In the genomic region with DNA sequence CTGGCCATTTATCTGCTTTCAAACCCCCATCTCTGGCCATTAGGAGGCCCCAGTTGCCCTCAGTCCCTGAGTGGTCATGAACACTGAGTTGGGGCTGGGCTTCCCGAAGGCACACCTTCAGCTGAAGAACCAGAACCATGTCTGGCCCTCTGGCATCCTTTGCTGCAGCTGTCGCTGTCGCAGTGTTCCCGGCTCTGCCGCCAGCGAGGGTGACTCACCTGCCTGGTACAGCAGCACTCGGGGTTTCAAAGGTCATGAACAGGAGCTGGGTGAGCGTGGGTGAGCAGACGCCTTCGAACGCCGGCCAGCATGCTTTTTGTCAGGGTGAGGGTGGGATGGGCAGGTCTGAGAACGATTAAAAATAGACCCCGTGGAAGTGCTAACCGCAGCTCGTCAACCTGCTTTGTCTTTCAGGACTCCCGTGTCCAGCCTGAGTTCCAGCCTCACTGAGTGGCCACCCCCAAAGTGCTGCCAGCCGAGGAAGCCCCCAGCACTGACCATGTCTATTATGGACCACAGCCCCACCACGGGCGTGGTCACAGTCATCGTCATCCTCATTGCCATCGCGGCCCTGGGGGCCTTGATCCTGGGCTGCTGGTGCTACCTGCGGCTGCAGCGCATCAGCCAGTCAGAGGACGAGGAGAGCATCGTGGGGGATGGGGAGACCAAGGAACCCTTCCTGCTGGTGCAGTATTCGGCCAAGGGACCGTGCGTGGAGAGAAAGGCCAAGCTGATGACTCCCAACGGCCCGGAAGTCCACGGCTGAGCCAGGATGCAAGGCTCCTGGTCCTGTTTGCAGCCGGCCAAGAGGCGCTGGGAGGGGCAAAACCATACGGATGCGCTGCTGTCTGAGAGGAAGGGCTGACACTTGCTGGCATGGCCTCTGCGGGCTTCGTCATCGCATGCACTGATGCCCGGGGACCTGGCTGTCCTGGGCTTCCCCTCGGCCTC, we compare ENCODE assay signal across 8 cellular contexts. TPM values are rescaled to one million over a fixed set of nuclear protein-coding genes. Genes with fewer than 3 reads are reported as not detected.
DNase-seq lines count a peak whose midpoint lies in the region; ATAC-seq and TF ChIP-seq lines count a peak whose summit lies in the region.

No MANE protein-coding gene starts in this region.

- H2AFZ ChIP-seq in MM.1S (ENCODE audit: low read length): no peak overlapping the region

- H3K36me3 Mint-ChIP-seq in Calu3 (ENCODE audit: insufficient read depth, unreplicated experiment): peaks cover 41% of the 10 kb centered on the region
- H3K36me3 Mint-ChIP-seq in neural crest cell (ENCODE audit: low read depth): no peaks in the 10 kb centered on the region
- H3K36me3 Mint-ChIP-seq in T-helper 2 cell treated with Interferon-gamma antibody and Interleukin-4, amounts not matched to agents 5 μg/mL and 100 μg/mL, for 36 hours (ENCODE audit: low read depth): peaks cover 38% of the 10 kb centered on the region

- peaks cover 90% of the 10 kb centered on the region for H3K79me2 ChIP-seq in MM.1S (ENCODE audit: low read length)

- H3K4me3 ChIP-seq in MM.1S (ENCODE audit: low read length): no peak overlapping the region
- no peak overlapping the region for H3K4me3 ChIP-seq in foreskin fibroblast (ENCODE audit: low read depth in 1 of 2, low read length in 2 of 2)

- H4K20me1 ChIP-seq in MM.1S (ENCODE audit: insufficient read depth, low read length): peaks cover 42% of the 10 kb centered on the region

- H3K27me3 Mint-ChIP-seq in Calu3 (ENCODE audit: unreplicated experiment) (no peaks in the 10 kb centered on the region), neural crest cell (ENCODE audit: low read depth) (no peaks in the 10 kb centered on the region)
- no peaks in the 10 kb centered on the region for H3K27me3 Mint-ChIP-seq in T-helper 2 cell treated with Interferon-gamma antibody and Interleukin-4, amounts not matched to agents 5 μg/mL and 100 μg/mL, for 36 hours (ENCODE audit: low read depth)

- H3F3A ChIP-seq in MM.1S (ENCODE audit: insufficient read depth, low read length): peaks cover 76% of the 10 kb centered on the region

- H3K4me2 ChIP-seq in MM.1S (ENCODE audit: low read depth, low read length): 0 out of 2 replicates have a peak overlapping the region, but pooled peaks have one; percentile 16

- no TSS peak for BruUV-seq in Calu3 (replicated peaks; lab: Mats Ljungman, UMichigan)

- no peak for ATAC-seq in HG02981 (IDR thresholded peaks at IDR 0.05; ENCODE audit: unreplicated experiment)

- no peaks in the 10 kb centered on the region for H3K9me3 ChIP-seq in MM.1S (replicated peaks; ENCODE audit: insufficient read depth, low read length)

- H3K27me3 ChIP-seq in MM.1S (replicated peaks; ENCODE audit: insufficient read depth, low read length): no peaks in the 10 kb centered on the region

- H3K9me3 Mint-ChIP-seq in Calu3 (ENCODE audit: low read depth, unreplicated experiment) (no peaks in the 10 kb centered on the region), neural crest cell (no peaks in the 10 kb centered on the region)
- no peaks in the 10 kb centered on the region for H3K9me3 Mint-ChIP-seq in T-helper 2 cell treated with Interferon-gamma antibody and Interleukin-4, amounts not matched to agents 5 μg/mL and 100 μg/mL, for 36 hours

- H3K36me3 ChIP-seq in MM.1S (replicated peaks; ENCODE audit: insufficient read depth, low read length): peaks cover 12% of the 10 kb centered on the region

- peak overlapping the region; percentile 92; the same call in 1 of the 2 replicates for H3K27ac ChIP-seq in MM.1S (ENCODE audit: low read length)
- H3K27ac ChIP-seq in caudate nucleus (ENCODE audit: low read depth, low read length): no peak overlapping the region

- H3K4me1 Mint-ChIP-seq in Calu3 (ENCODE audit: low read depth, unreplicated experiment) (peaks cover 73% of the 10 kb centered on the region), neural crest cell (peaks cover 10% of the 10 kb centered on the region)
- H3K4me1 Mint-ChIP-seq in T-helper 2 cell treated with Interferon-gamma antibody and Interleukin-4, amounts not matched to agents 5 μg/mL and 100 μg/mL, for 36 hours (ENCODE audit: low read depth): peaks cover 36% of the 10 kb centered on the region

- CTCF ChIA-PET in Calu3 (lab: Charles Lee): interaction anchor here (0.5 to 1.9 kb wide), 7 partner anchors 10 to 493 kb away, joined by 3 to 7 read pairs (median 5); no protein-coding TSS in a partner anchor

- H3K4me1 ChIP-seq in MM.1S (ENCODE audit: low read length): peaks cover 80% of the 10 kb centered on the region

- intact Hi-C loops in Calu3 (cut with micrococcal nuclease; ENCODE audit: unreplicated experiment): loop anchor here (10.0 kb wide), 1 partner anchor 271 kb away; no protein-coding TSS in a partner anchor

- H3K4me3 Mint-ChIP-seq in Calu3 (ENCODE audit: low read depth, unreplicated experiment) (peak overlapping the region; percentile 30), neural crest cell (peak overlapping the region; percentile 35)
- H3K4me3 Mint-ChIP-seq in T-helper 2 cell treated with Interferon-gamma antibody and Interleukin-4, amounts not matched to agents 5 μg/mL and 100 μg/mL, for 36 hours: no peak overlapping the region

- no peak for TF ChIP-seq CTCF in Calu3 (IDR thresholded peaks at IDR 0.05; ENCODE audit: unreplicated experiment)
- TF ChIP-seq CTCF in MM.1S (IDR thresholded peaks at IDR 0.05; ENCODE audit: low read length): no peak
- TF ChIP-seq CTCF in neural crest cell (conservative IDR thresholded peaks at IDR 0.05): no peak
- TF ChIP-seq CTCF in foreskin fibroblast (IDR thresholded peaks at IDR 0.05; ENCODE audit: low read depth, low read length): no peak

- H3K27ac Mint-ChIP-seq in Calu3 (ENCODE audit: unreplicated experiment): peak overlapping the region; percentile 18
- no peak overlapping the region for H3K27ac Mint-ChIP-seq in neural crest cell (ENCODE audit: unreplicated experiment)
- no peak overlapping the region for H3K27ac Mint-ChIP-seq in T-helper 2 cell treated with Interferon-gamma antibody and Interleukin-4, amounts not matched to agents 5 μg/mL and 100 μg/mL, for 36 hours

- H3K9me2 ChIP-seq in MM.1S (replicated peaks; ENCODE audit: insufficient read depth, low read length): no peaks in the 10 kb centered on the region

- DNase-seq in Calu3 (peak; percentile 85), MM.1S (peak; percentile 62), caudate nucleus (lab: John Stamatoyannopoulos, UW) (peak in 34 of 61 donors; percentile 14 to 83 (median 36)), neural crest cell (ENCODE audit: low read depth, low spot score) (no peak), foreskin fibroblast (no peak), NCI-H69 (lab: John Stamatoyannopoulos, UW) (no peak)
- no peak for DNase-seq in T-helper 2 cell treated with Interferon-gamma antibody and Interleukin-4, amounts not matched to agents 5 μg/mL and 100 μg/mL, for 36 hours (ENCODE audit: low spot score)

- H3K9ac ChIP-seq in MM.1S (ENCODE audit: low read length): no peak overlapping the region

RNA-seq across cellular contexts. Expression of gene SNN, which starts 7.6 kb away (rescaled TPM):
- total RNA-seq in Calu3 (2022): 26.0 and 31.3 TPM in 2 replicates
- total RNA-seq in neural crest cell: 89.4 and 93.5 TPM in 2 replicates

Comparison
In these comparisons a context has a peak if more than half of its experiments do, and no peak if none do; other contexts are left out.
1. DNase-seq: peak in Calu3 (single experiment), MM.1S (single experiment) and caudate nucleus (34 of 61); none in neural crest cell (single experiment), foreskin fibroblast (0 of 2), NCI-H69 (single experiment) and T-helper 2 cell treated with Interferon-gamma antibody and Interleukin-4, amounts not matched to agents 5 μg/mL and 100 μg/mL, for 36 hours (single experiment).